ENCODE assay signal across 13 cellular contexts in the genomic region with DNA sequence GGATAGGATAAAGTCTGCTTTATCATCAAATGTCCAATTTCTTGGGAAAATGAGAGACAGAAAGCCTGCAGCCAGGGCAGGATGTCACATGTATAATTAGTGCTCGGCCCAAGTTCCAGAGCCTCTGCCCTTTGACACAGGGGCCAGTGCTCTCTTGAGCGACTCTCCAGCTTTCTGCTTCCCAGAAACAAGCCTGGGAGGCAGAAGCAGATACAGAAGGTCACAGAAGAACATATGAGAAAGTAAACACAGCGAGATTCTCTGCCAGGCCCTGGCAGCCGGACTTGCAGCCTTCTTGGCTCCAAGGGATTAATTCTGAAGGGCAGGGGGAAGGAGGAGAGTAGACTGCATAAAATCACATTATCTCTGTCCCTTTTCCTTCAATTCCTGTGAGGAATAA.
DNase-seq lines count a peak whose midpoint lies in the region; ATAC-seq and TF ChIP-seq lines count a peak whose summit lies in the region.
"Had no signal": no experiment of that assay in that cellular context is flagged by ENCODE, and none has a peak within 500 bp of the region (broad histone marks: within the 10 kb centered on the region; RNA-seq: fewer than 3 reads in every experiment).

No MANE protein-coding gene starts in this region.

- TF ChIP-seq POLR2A in heart left ventricle (IDR thresholded peaks at IDR 0.05): no peak

- intact Hi-C loops in heart left ventricle (cut with DNase I) (loop anchor here in 3 of 10 donors (5.0 to 10.0 kb wide), 4 partner anchors 42 to 270 kb away; no protein-coding TSS in a partner anchor), upper lobe of right lung (cut with DNase I) (no loop called here)

- no peaks in the 10 kb centered on the region for H3K9me3 ChIP-seq in heart left ventricle
- no peaks in the 10 kb centered on the region for H3K9me3 ChIP-seq in upper lobe of right lung
- H3K9me3 ChIP-seq: pancreas had no signal

- peak; percentile 10 for DNase-seq in SK-N-DZ (ENCODE audit: low spot score)
- DNase-seq in heart left ventricle: peak; percentile 40 to 81 (median 63)
- DNase-seq in neural crest cell (ENCODE audit: low read depth, low spot score): peak; percentile 10
- no peak for DNase-seq in upper lobe of right lung
- DNase-seq in coronary artery (ENCODE audit: low spot score): no peak
- no peak for DNase-seq in CD1c-positive myeloid dendritic cell (ENCODE audit: extremely low spot score)
- DNase-seq in stimulated activated CD4-positive, alpha-beta T cell treated with anti-CD3 and anti-CD28 coated beads, Interleukin-2, amount 100 ng/mL, for 24 hours: no peak
- DNase-seq: activated naive CD4-positive, alpha-beta T cell treated with anti-CD3 and anti-CD28 coated beads, Interleukin-2, amount 50 U/mL, for 16 hours; central memory CD4-positive, alpha-beta T cell; NCI-H1092 treated with DMSO at 0.1 percent for 48 hours; stimulated activated CD4-positive, alpha-beta T cell treated with anti-CD3 and anti-CD28 coated beads, Interleukin-2, amount 100 ng/mL, for 48 hours had no signal

- H3K4me3 ChIP-seq in heart left ventricle: no peak overlapping the region
- no peak overlapping the region for H3K4me3 ChIP-seq in upper lobe of right lung
- H3K4me3 ChIP-seq in coronary artery: no peak overlapping the region
- H3K4me3 ChIP-seq: pancreas had no signal

- 3 to 10% (median 8%) methylated on average over 4 of the region's 4 CpGs for WGBS in heart left ventricle, 4 donors

- H3K36me3 ChIP-seq in heart left ventricle (no peaks in the 10 kb centered on the region), upper lobe of right lung (no peaks in the 10 kb centered on the region)
- H3K36me3 ChIP-seq: pancreas had no signal

- no peaks in the 10 kb centered on the region for H3K9me3 Mint-ChIP-seq in neural crest cell
- H3K9me3 Mint-ChIP-seq: memory B cell had no signal

- ATAC-seq in heart left ventricle (peak; percentile 68 to 83 (median 78)), upper lobe of right lung (peak; percentile 65)

- TF ChIP-seq CTCF in heart left ventricle (IDR thresholded peaks at IDR 0.05) (no peak), neural crest cell (conservative IDR thresholded peaks at IDR 0.05) (no peak), upper lobe of right lung (IDR thresholded peaks at IDR 0.05) (no peak), coronary artery (IDR thresholded peaks at IDR 0.05) (no peak)

- H3K27me3 ChIP-seq in heart left ventricle: no peaks in the 10 kb centered on the region
- no peaks in the 10 kb centered on the region for H3K27me3 ChIP-seq in upper lobe of right lung
- H3K27me3 ChIP-seq: pancreas had no signal

- H3K4me1 Mint-ChIP-seq in neural crest cell: peaks cover 48% of the 10 kb centered on the region
- H3K4me1 Mint-ChIP-seq: memory B cell had no signal

- peak overlapping the region; percentile 21 to 82 (median 64) for H3K27ac ChIP-seq in heart left ventricle
- H3K27ac ChIP-seq in upper lobe of right lung: no peak overlapping the region
- H3K27ac ChIP-seq in coronary artery: peak overlapping the region in 1 of 2 donors; percentile 66
- H3K27ac ChIP-seq: pancreas had no signal

- H3K27me3 Mint-ChIP-seq in neural crest cell (ENCODE audit: low read depth): no peaks in the 10 kb centered on the region
- H3K27me3 Mint-ChIP-seq: memory B cell had no signal

- H3K4me1 ChIP-seq in heart left ventricle (peaks cover 5 to 52% (median 34%) of the 10 kb centered on the region in 12 donors), upper lobe of right lung (peaks cover 31% of the 10 kb centered on the region)

- peak overlapping the region; percentile 1 for H3K4me3 Mint-ChIP-seq in neural crest cell
- H3K4me3 Mint-ChIP-seq: memory B cell had no signal

- peak overlapping the region; percentile 1 for H3K27ac Mint-ChIP-seq in neural crest cell (ENCODE audit: unreplicated experiment)
- H3K27ac Mint-ChIP-seq: memory B cell had no signal

- H3K36me3 Mint-ChIP-seq in neural crest cell (ENCODE audit: low read depth): no peaks in the 10 kb centered on the region
- H3K36me3 Mint-ChIP-seq: memory B cell had no signal

Comparison
In these comparisons a context has a peak if more than half of its experiments do, and no peak if none do; other contexts are left out.
1. DNase-seq: peak in SK-N-DZ (single experiment), heart left ventricle (5 of 5) and neural crest cell (single experiment); none in upper lobe of right lung (single experiment), coronary artery (single experiment), CD1c-positive myeloid dendritic cell (single experiment) and stimulated activated CD4-positive, alpha-beta T cell treated with anti-CD3 and anti-CD28 coated beads, Interleukin-2, amount 100 ng/mL, for 24 hours (0 of 2).